In the genomic region with DNA sequence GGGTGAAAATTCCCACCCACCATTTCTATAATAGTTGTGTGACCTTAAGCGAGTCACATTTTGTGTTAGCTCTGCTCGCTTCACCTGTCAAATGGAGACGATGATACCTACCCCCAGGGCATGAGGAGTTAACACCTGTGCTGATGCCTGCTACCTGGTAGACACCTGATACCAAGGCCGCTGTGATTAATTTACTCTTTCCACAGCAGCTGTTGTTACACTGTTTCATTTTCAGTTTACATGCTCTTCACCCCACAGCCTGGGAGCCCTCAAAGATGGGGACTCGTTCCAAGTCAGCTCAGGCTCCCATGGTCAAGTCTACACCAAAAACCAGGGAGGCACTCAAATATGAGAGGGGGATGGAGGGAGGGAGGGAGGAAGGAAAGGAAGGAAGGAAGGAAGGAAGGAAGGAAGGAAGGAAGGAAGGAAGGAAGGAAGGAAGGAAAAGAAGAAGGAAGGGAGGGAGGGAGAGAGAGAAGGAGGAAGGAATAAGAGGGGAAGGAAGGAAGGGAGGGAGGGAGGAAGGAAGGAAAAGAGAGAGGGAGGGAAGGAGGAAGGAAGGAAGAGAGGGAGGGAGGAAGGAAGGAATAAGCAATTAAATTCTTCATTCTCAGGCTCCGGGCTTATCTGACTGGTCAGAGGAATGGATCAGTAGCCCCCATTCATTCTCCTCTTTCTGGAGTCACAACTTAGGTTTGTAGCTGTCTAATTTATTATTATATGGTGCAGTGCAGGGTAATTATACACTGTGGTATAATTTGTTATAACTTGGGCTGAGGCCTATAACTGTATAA, we compare ENCODE assay signal across 18 cellular contexts. TPM values are rescaled to one million over a fixed set of nuclear protein-coding genes. Genes with fewer than 3 reads are reported as not detected.
DNase-seq lines count a peak whose midpoint lies in the region; ATAC-seq and TF ChIP-seq lines count a peak whose summit lies in the region.
"Had no signal": no experiment of that assay in that cellular context is flagged by ENCODE, and none has a peak within 500 bp of the region (broad histone marks: within the 10 kb centered on the region; RNA-seq: fewer than 3 reads in every experiment).

No MANE protein-coding gene starts in this region.

- H3K36me3 Mint-ChIP-seq in activated CD8-positive, alpha-beta T cell treated with anti-CD3 and anti-CD28 coated beads for 36 hours (ENCODE audit: low read depth) = no peaks in the 10 kb centered on the region
- H3K36me3 Mint-ChIP-seq in effector memory CD8-positive, alpha-beta T cell (ENCODE audit: insufficient read depth) = no peaks in the 10 kb centered on the region

- no peak overlapping the region for H3K4me3 Mint-ChIP-seq in activated CD8-positive, alpha-beta T cell treated with anti-CD3 and anti-CD28 coated beads for 36 hours
- H3K4me3 Mint-ChIP-seq in effector memory CD8-positive, alpha-beta T cell = no peak overlapping the region
- H3K4me3 Mint-ChIP-seq: stimulated activated naive CD8-positive, alpha-beta T cell treated with anti-CD3 and anti-CD28 coated beads, Interleukin-15, Interleukin-2, amounts not matched to agents 100 ng/mL and 50 ng/mL, for 24 hours had no signal

- peak; percentile 42 for DNase-seq in COR-L47 (lab: John Stamatoyannopoulos, UW)
- peak; percentile 64 for DNase-seq in NCI-H1417 treated with DMSO at 0.1 percent for 48 hours (lab: John Stamatoyannopoulos, UW)
- no peak for DNase-seq in activated CD8-positive, alpha-beta T cell treated with anti-CD3 and anti-CD28 coated beads for 36 hours
- no peak for DNase-seq in effector memory CD8-positive, alpha-beta T cell
- DNase-seq in pons (ENCODE audit: low spot score) = no peak
- DNase-seq in stimulated activated naive CD4-positive, alpha-beta T cell treated with Interleukin-2 at 50 U/mL for 16 hours (lab: John Stamatoyannopoulos, UW) = no peak
- DNase-seq: GOT3; mesendoderm; NCI-H524 treated with DMSO at 0.1 percent for 48 hours; posterior cingulate gyrus; SIG-M5; stimulated activated CD4-positive, alpha-beta T cell treated with anti-CD3 and anti-CD28 coated beads, Interleukin-1b, Interleukin-23, amount 100 ng/mL, for 48 hours had no signal

- POLR2A ChIA-PET in activated CD8-positive, alpha-beta T cell treated with anti-CD3 and anti-CD28 coated beads for 36 hours (lab: Charles Lee) = no interaction called here

- H3K27me3 Mint-ChIP-seq in activated CD8-positive, alpha-beta T cell treated with anti-CD3 and anti-CD28 coated beads for 36 hours = peaks cover 11% of the 10 kb centered on the region
- peaks cover 36 to 58% of the 10 kb centered on the region in 2 donors for H3K27me3 Mint-ChIP-seq in effector memory CD8-positive, alpha-beta T cell

- intact Hi-C loops in activated CD8-positive, alpha-beta T cell treated with anti-CD3 and anti-CD28 coated beads for 36 hours (cut with micrococcal nuclease) = loop anchor here (1.0 kb wide), 1 partner anchor 14 kb away; no protein-coding TSS in a partner anchor

- no peak overlapping the region for H3K27ac Mint-ChIP-seq in activated CD8-positive, alpha-beta T cell treated with anti-CD3 and anti-CD28 coated beads for 36 hours
- no peak overlapping the region for H3K27ac Mint-ChIP-seq in effector memory CD8-positive, alpha-beta T cell
- H3K27ac Mint-ChIP-seq: stimulated activated naive CD8-positive, alpha-beta T cell treated with anti-CD3 and anti-CD28 coated beads, Interleukin-15, Interleukin-2, amounts not matched to agents 100 ng/mL and 50 ng/mL, for 24 hours had no signal

- ATAC-seq in GM21576 (IDR thresholded peaks at IDR 0.05; ENCODE audit: unreplicated experiment) (peak; percentile 76), esophagus mucosa (peak; percentile 30)
- ATAC-seq in activated CD8-positive, alpha-beta T cell treated with anti-CD3 and anti-CD28 coated beads for 36 hours = no peak
- no peak for ATAC-seq in effector memory CD8-positive, alpha-beta T cell (replicated peaks)

- H3K9me3 Mint-ChIP-seq in activated CD8-positive, alpha-beta T cell treated with anti-CD3 and anti-CD28 coated beads for 36 hours = no peaks in the 10 kb centered on the region
- no peaks in the 10 kb centered on the region for H3K9me3 Mint-ChIP-seq in effector memory CD8-positive, alpha-beta T cell
- H3K9me3 Mint-ChIP-seq: stimulated activated naive CD8-positive, alpha-beta T cell treated with anti-CD3 and anti-CD28 coated beads, Interleukin-15, Interleukin-2, amounts not matched to agents 100 ng/mL and 50 ng/mL, for 24 hours had no signal

- no peak for TF ChIP-seq CTCF in activated CD8-positive, alpha-beta T cell treated with anti-CD3 and anti-CD28 coated beads for 36 hours (IDR thresholded peaks at IDR 0.05)

- no peaks in the 10 kb centered on the region for H3K4me1 Mint-ChIP-seq in activated CD8-positive, alpha-beta T cell treated with anti-CD3 and anti-CD28 coated beads for 36 hours (ENCODE audit: low read depth)
- H3K4me1 Mint-ChIP-seq in effector memory CD8-positive, alpha-beta T cell (ENCODE audit: low read depth in 2 of 2) = no peaks in the 10 kb centered on the region

- CTCF ChIA-PET in activated CD8-positive, alpha-beta T cell treated with anti-CD3 and anti-CD28 coated beads for 36 hours (lab: Charles Lee) = interaction anchor here (0.9 to 1.0 kb wide), 2 partner anchors 12 to 157 kb away, joined by 3 to 6 read pairs; no protein-coding TSS in a partner anchor

RNA-seq across cellular contexts. Expression of a gene that starts 40.9 kb away (rescaled TPM):
- total RNA-seq in esophagus mucosa = not detected
- total RNA-seq in activated CD8-positive, alpha-beta T cell treated with anti-CD3 and anti-CD28 coated beads for 36 hours = not detected
- total RNA-seq: fibroblast of lung, G401, LHCN-M2 had no signal

RNA-seq across cellular contexts. Expression of a gene that starts 57.7 kb away (rescaled TPM):
- 15.1 TPM for total RNA-seq in esophagus mucosa
- under 1 TPM; 0.09 TPM for total RNA-seq in activated CD8-positive, alpha-beta T cell treated with anti-CD3 and anti-CD28 coated beads for 36 hours

Comparison
In these comparisons a context has a peak if more than half of its experiments do, and no peak if none do; other contexts are left out.
1. DNase-seq: peak in COR-L47 (single experiment) and NCI-H1417 treated with DMSO at 0.1 percent for 48 hours (single experiment); none in activated CD8-positive, alpha-beta T cell treated with anti-CD3 and anti-CD28 coated beads for 36 hours (single experiment), effector memory CD8-positive, alpha-beta T cell (0 of 3), pons (single experiment) and stimulated activated naive CD4-positive, alpha-beta T cell treated with Interleukin-2 at 50 U/mL for 16 hours (single experiment).
2. ATAC-seq: peak in GM21576 (single experiment) and esophagus mucosa (single experiment); none in activated CD8-positive, alpha-beta T cell treated with anti-CD3 and anti-CD28 coated beads for 36 hours (single experiment) and effector memory CD8-positive, alpha-beta T cell (single experiment).
3. RNA of a gene that starts 57.7 kb away (total RNA-seq): 15.1 TPM in esophagus mucosa (single experiment); 0.09 TPM in activated CD8-positive, alpha-beta T cell treated with anti-CD3 and anti-CD28 coated beads for 36 hours; every median in the first group is over 10 times any median in the second.